Comparison of ENCODE assay signal across 17 cellular contexts in the genomic region with DNA sequence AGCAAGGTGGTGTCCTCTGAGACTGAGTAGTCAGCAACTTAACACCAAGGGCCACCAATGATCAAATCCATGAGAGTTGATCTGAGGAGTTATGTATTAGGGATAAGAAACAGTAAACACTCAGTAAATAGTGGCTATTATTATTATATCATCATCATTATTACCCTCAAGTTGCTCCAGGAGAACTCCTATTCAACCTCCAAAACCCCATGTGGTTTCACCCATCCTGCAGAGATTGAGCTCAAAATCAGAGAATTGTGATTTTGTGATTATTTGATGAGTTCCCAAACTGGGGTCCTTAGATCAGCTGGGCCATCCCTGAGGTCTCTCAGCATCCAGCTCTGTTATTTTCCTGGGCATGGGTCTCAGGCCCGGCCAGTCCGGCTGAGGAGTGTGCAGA. TPM values are rescaled to one million over a fixed set of nuclear protein-coding genes. Genes with fewer than 3 reads are reported as not detected.
DNase-seq lines count a peak whose midpoint lies in the region; ATAC-seq and TF ChIP-seq lines count a peak whose summit lies in the region.
"Had no signal": no experiment of that assay in that cellular context is flagged by ENCODE, and none has a peak within 500 bp of the region (broad histone marks: within the 10 kb centered on the region; RNA-seq: fewer than 3 reads in every experiment).

No MANE protein-coding gene starts in this region.

- no peak for TF ChIP-seq POLR2A in breast epithelium (IDR thresholded peaks at IDR 0.05)

- H3K9ac ChIP-seq in mammary epithelial cell (ENCODE audit: insufficient read depth, low read length), result no peak overlapping the region

- H3K4me3 ChIP-seq in mammary epithelial cell (replicated peaks in 1 of 3; ENCODE audit: insufficient read depth in 1 of 3, low read depth in 2 of 3, low read length in 3 of 3), result no peak overlapping the region
- H3K4me3 ChIP-seq in breast epithelium, result no peak overlapping the region
- no peak overlapping the region for H3K4me3 ChIP-seq in HEK293 (ENCODE audit: low read depth, low read length)

- H3K27ac ChIP-seq in mammary epithelial cell (ENCODE audit: insufficient read depth, low read depth, low read length), result no peak overlapping the region
- H3K27ac ChIP-seq in breast epithelium, result no peak overlapping the region
- H3K27ac ChIP-seq in HEK293 (ENCODE audit: extremely low read depth, low read depth, low read length), result no peak overlapping the region
- H3K27ac ChIP-seq: C4-2B had no signal

- H3K4me1 ChIP-seq in mammary epithelial cell (ENCODE audit: insufficient read depth, low read length), result peaks cover 36% of the 10 kb centered on the region
- H3K4me1 ChIP-seq in breast epithelium, result no peaks in the 10 kb centered on the region
- peaks cover 2% of the 10 kb centered on the region; the same call in 1 of the 2 replicates for H3K4me1 ChIP-seq in HEK293 (ENCODE audit: control insufficient read depth, insufficient read depth, low read length)

- no peak overlapping the region for H3K27ac Mint-ChIP-seq in neural crest cell (ENCODE audit: unreplicated experiment)
- H3K27ac Mint-ChIP-seq in T-helper 17 cell, result no peak overlapping the region
- H3K27ac Mint-ChIP-seq: CD8-positive, alpha-beta T cell had no signal

- H3K4me1 Mint-ChIP-seq in neural crest cell (peaks cover 10% of the 10 kb centered on the region), T-helper 17 cell (peaks cover 24% of the 10 kb centered on the region)

- TF ChIP-seq CTCF in mammary epithelial cell (conservative IDR thresholded peaks at IDR 0.05 in 1 of 2, IDR thresholded peaks at IDR 0.05 in 1 of 2; ENCODE audit: extremely low read depth in 1 of 2, insufficient read depth in 1 of 2, low read depth in 1 of 2, low read length in 2 of 2) (no peak), breast epithelium (IDR thresholded peaks at IDR 0.05) (no peak), HEK293 (tag by site-specific recombination; IDR thresholded peaks at IDR 0.05) (no peak), neural crest cell (conservative IDR thresholded peaks at IDR 0.05) (no peak)

- no peak for ATAC-seq in T-helper 17 cell
- ATAC-seq: CD8-positive, alpha-beta T cell had no signal

- H3K9me3 ChIP-seq in mammary epithelial cell (replicated peaks; ENCODE audit: insufficient read depth, low read length) (no peaks in the 10 kb centered on the region), breast epithelium (no peaks in the 10 kb centered on the region), HEK293 (ENCODE audit: control insufficient read depth, insufficient read depth, low read depth, low read length) (no peaks in the 10 kb centered on the region), T-helper 17 cell (ENCODE audit: control insufficient read depth, low read length, poor library complexity, severe bottlenecking) (no peaks in the 10 kb centered on the region)
- H3K9me3 ChIP-seq: BE2C had no signal

- POLR2A ChIA-PET in HEK293 (lab: Yijun Ruan, JAX), result no interaction called here

- H3K79me2 ChIP-seq in mammary epithelial cell (ENCODE audit: insufficient read depth, low read length), result peaks cover 39% of the 10 kb centered on the region

- peak overlapping the region; percentile 9 for H3K4me2 ChIP-seq in mammary epithelial cell (ENCODE audit: insufficient read depth, low read depth, low read length)

- H4K20me1 ChIP-seq in mammary epithelial cell (ENCODE audit: insufficient read depth, low read length), result no peaks in the 10 kb centered on the region

- no peaks in the 10 kb centered on the region for H3K9me3 Mint-ChIP-seq in neural crest cell
- H3K9me3 Mint-ChIP-seq: CD8-positive, alpha-beta T cell had no signal

- H3K4me3 Mint-ChIP-seq in neural crest cell, result peak overlapping the region; percentile 16
- H3K4me3 Mint-ChIP-seq in T-helper 17 cell, result no peak overlapping the region
- H3K4me3 Mint-ChIP-seq: CD8-positive, alpha-beta T cell had no signal

- H3K27me3 ChIP-seq in mammary epithelial cell (ENCODE audit: insufficient read depth, low read length) (no peaks in the 10 kb centered on the region), breast epithelium (peaks cover 0 to 15% of the 10 kb centered on the region in 2 donors)

- no peaks in the 10 kb centered on the region for H3K36me3 ChIP-seq in mammary epithelial cell (ENCODE audit: insufficient read depth, low read length)
- no peaks in the 10 kb centered on the region for H3K36me3 ChIP-seq in breast epithelium
- no peaks in the 10 kb centered on the region for H3K36me3 ChIP-seq in HEK293 (ENCODE audit: control insufficient read depth in 2 of 2, insufficient read depth in 1 of 2, low read length in 2 of 2)
- H3K36me3 ChIP-seq: BE2C had no signal

- DNase-seq in mammary epithelial cell (no peak), breast epithelium (ENCODE audit: low spot score in 2 of 2) (no peak), neural crest cell (ENCODE audit: low read depth, low spot score) (no peak), HPDE6-E6E7 (ENCODE audit: extremely low spot score) (no peak), T-helper 17 cell (no peak)
- no peak for DNase-seq in activated CD4-positive, alpha-beta T cell treated with anti-CD3 and anti-CD28 coated beads, Interleukin-2, amount 50 U/mL, for 1 hour
- DNase-seq: BE2C; CD8-positive, alpha-beta T cell; HCEC 1CT; IMR-90; KG1 had no signal

- in situ Hi-C loops in mammary epithelial cell (cut with MboI; ENCODE audit: low sequenced_read_pairs in 2 of 2), result no loop called here

- dilution Hi-C loops in mammary epithelial cell (cut with HindIII; ENCODE audit: low sequenced_read_pairs), result no loop called here

- peaks cover 80% of the 10 kb centered on the region for H3K27me3 Mint-ChIP-seq in neural crest cell (ENCODE audit: low read depth)
- peaks cover 59% of the 10 kb centered on the region for H3K27me3 Mint-ChIP-seq in T-helper 17 cell

- CTCF ChIA-PET in mammary epithelial cell (lab: Charles Lee; ENCODE audit: low non-redundant PET) (no interaction called here), HEK293 (lab: Yijun Ruan, JAX) (interaction anchor here (0.9 to 3.3 kb wide), 7 partner anchors 10 to 138 kb away, joined by 3 to 18 read pairs (median 6); partner anchors contain the start of gene KCNA7)

- H3K36me3 Mint-ChIP-seq in neural crest cell (ENCODE audit: low read depth) (no peaks in the 10 kb centered on the region), T-helper 17 cell (ENCODE audit: low read depth) (peaks cover 13% of the 10 kb centered on the region)
- H3K36me3 Mint-ChIP-seq: CD8-positive, alpha-beta T cell had no signal

- no peak overlapping the region for H2AFZ ChIP-seq in mammary epithelial cell (ENCODE audit: low read depth, low read length)

- intact Hi-C loops in mammary epithelial cell (cut with micrococcal nuclease) (no loop called here), breast epithelium (cut with DNase I; ENCODE audit: low total_unique reads) (no loop called here)

- 77% methylated on average over 2 of the region's 2 CpGs for WGBS in mammary epithelial cell (ENCODE audit: low coverage, missing lambda C conversion rate)

- TSS peak; percentile 47 for BruUV-seq in mammary epithelial cell (replicated peaks; lab: Mats Ljungman, UMichigan)

TF ChIP-seq in HEK293, 187 proteins besides CTCF, POLR2A, EP300 and RAD21:
- TF ChIP-seq ZFP3 (tag by site-specific recombination; IDR thresholded peaks at IDR 0.05; ENCODE audit: low read depth) (peak; percentile 91), ZNF174 (tag by site-specific recombination; IDR thresholded peaks at IDR 0.05) (no peak), ZNF544 (tag by site-specific recombination; IDR thresholded peaks at IDR 0.05) (no peak), ZNF585B (tag by site-specific recombination; IDR thresholded peaks at IDR 0.05) (no peak)

RNA-seq across cellular contexts. Expression of gene CGB7, which starts 3.5 kb away (rescaled TPM):
- total RNA-seq in mammary epithelial cell (1 to 10 TPM in 1 of 2 donors, under 1 TPM in 1; 0.83 to 5.1 TPM), breast epithelium (1 to 10 TPM in 1 of 3 donors, under 1 TPM in 1, not detected in 1; 0.15 to 2.0 TPM), neural crest cell (not detected in 2 replicates), T-helper 17 cell (not detected)
- 4.2 TPM for polyA plus RNA-seq in mammary epithelial cell
- polyA minus RNA-seq in mammary epithelial cell, result 9.8 TPM
- total RNA-seq: CD8-positive, alpha-beta T cell; H4; HT-29; IMR-90 had no signal

RNA-seq across cellular contexts. Expression of gene NTF4, which starts 3.6 kb away (rescaled TPM):
- 10 to 100 TPM; 14.8 to 42.8 TPM for total RNA-seq in mammary epithelial cell
- polyA plus RNA-seq in mammary epithelial cell, result 9.5 TPM
- polyA minus RNA-seq in mammary epithelial cell, result 1.0 TPM
- total RNA-seq in breast epithelium, result 1 to 10 TPM in 2 of 3 donors, not detected in 1; 3.9 to 6.4 TPM
- total RNA-seq in neural crest cell, result not detected in 2 replicates
- not detected for total RNA-seq in T-helper 17 cell
- total RNA-seq: A172; CD8-positive, alpha-beta T cell; Daoy; H4; HT-29 had no signal

RNA-seq across cellular contexts. Expression of gene KCNA7, which starts 11.5 kb away (rescaled TPM):
- under 1 TPM in 1 of 2 donors, not detected in 1; 0.09 TPM for total RNA-seq in mammary epithelial cell
- polyA plus RNA-seq in mammary epithelial cell, result not detected
- not detected for polyA minus RNA-seq in mammary epithelial cell
- total RNA-seq in breast epithelium, result not detected
- total RNA-seq in neural crest cell, result not detected in 2 replicates
- total RNA-seq in T-helper 17 cell, result not detected
- total RNA-seq: A172; CD8-positive, alpha-beta T cell; Daoy; H4; HT-29; IMR-90 had no signal

RNA-seq across cellular contexts. Expression of gene CGB8, which starts 12.1 kb away (rescaled TPM):
- total RNA-seq in mammary epithelial cell (not detected), breast epithelium (not detected), neural crest cell (not detected in 2 replicates), T-helper 17 cell (not detected)
- polyA plus RNA-seq in mammary epithelial cell, result not detected
- not detected for polyA minus RNA-seq in mammary epithelial cell
- total RNA-seq: CD8-positive, alpha-beta T cell; HT-29; IMR-90 had no signal

RNA-seq across cellular contexts. Expression of gene CGB5, which starts 17.4 kb away (rescaled TPM):
- total RNA-seq in mammary epithelial cell (1 to 10 TPM in 1 of 2 donors, not detected in 1; 1.1 TPM), breast epithelium (not detected), neural crest cell (not detected in 2 replicates), T-helper 17 cell (not detected)
- polyA plus RNA-seq in mammary epithelial cell, result not detected
- polyA minus RNA-seq in mammary epithelial cell, result not detected
- total RNA-seq: CD8-positive, alpha-beta T cell; HT-29; IMR-90 had no signal
- polyA plus RNA-seq: IMR-90 had no signal
